ENCODE assay signal across 1 cellular context in the genomic region with DNA sequence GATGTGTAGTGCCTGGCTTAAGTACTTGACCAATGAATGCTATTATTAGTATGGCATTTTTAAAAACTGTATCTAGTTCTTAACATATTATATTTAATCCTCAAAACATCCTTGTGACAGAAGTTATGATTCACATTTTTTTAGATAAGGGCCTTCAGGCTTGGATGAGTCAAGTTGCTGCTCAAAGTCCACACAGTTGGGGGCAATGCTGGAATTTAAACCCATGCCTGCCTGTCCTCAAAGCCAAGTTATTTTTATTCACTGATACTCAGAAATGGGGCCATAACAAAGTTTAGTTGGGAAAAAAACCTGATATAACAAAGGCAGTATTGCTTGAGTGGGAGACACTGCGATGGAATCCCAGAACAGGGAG.
TF ChIP-seq lines count a peak whose summit lies in the region.

No MANE protein-coding gene starts in this region.

TF ChIP-seq in HCT116, 20 proteins besides CTCF, POLR2A, EP300 and RAD21 (continued from another document):
- no peak for TF ChIP-seq ATF3 (IDR thresholded peaks at IDR 0.05)
- TF ChIP-seq ZBTB33 (IDR thresholded peaks at IDR 0.05; ENCODE audit: extremely low read depth, insufficient replicate concordance, low read length) = no peak
- no peak for TF ChIP-seq REST (IDR thresholded peaks at IDR 0.05; ENCODE audit: low read depth)
- TF ChIP-seq FOSL1 (IDR thresholded peaks at IDR 0.05; ENCODE audit: low read depth) = no peak
- no peak for TF ChIP-seq TCF7L2 (IDR thresholded peaks at IDR 0.05; ENCODE audit: borderline replicate concordance, extremely low read depth, insufficient read depth, insufficient read length)
- no peak for TF ChIP-seq SP1 (IDR thresholded peaks at IDR 0.05; ENCODE audit: low read depth)
- TF ChIP-seq POLR2AphosphoS5 (IDR thresholded peaks at IDR 0.05; ENCODE audit: low read depth, low read length) = no peak
